Comparison of ENCODE assay signal across 2 cellular contexts in the genomic region with DNA sequence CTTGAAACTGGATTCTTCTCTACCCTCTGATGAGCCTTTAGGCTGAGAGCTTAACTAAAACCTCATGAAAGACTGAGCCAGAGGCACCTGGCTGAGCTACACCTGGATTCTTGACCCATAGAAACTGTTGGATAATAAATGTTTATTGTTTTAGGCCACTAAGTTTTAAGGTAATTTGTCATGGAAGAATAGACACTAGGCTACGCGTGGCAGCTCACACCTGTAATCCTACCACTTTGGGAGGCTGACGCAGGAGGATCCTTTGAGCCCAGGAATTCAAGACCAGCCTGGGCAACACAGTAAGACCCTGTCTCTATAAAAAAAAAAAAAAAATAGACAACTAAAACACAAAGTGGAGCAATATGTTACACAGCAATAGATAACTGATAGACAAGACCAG.
TF ChIP-seq lines count a peak whose summit lies in the region.

No MANE protein-coding gene starts in this region.

TF ChIP-seq in HCT116, 20 proteins besides CTCF, POLR2A, EP300 and RAD21:
- TF ChIP-seq, protein P1, sequence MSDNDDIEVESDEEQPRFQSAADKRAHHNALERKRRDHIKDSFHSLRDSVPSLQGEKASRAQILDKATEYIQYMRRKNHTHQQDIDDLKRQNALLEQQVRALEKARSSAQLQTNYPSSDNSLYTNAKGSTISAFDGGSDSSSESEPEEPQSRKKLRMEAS (IDR thresholded peaks at IDR 0.05): no peak
- TF ChIP-seq ZNF274 (IDR thresholded peaks at IDR 0.05; ENCODE audit: low read depth, low read length): no peak
- TF ChIP-seq SP1 (IDR thresholded peaks at IDR 0.05; ENCODE audit: low read depth): no peak
- no peak for TF ChIP-seq EGR1 (IDR thresholded peaks at IDR 0.05; ENCODE audit: low read depth)
- TF ChIP-seq, protein P2, sequence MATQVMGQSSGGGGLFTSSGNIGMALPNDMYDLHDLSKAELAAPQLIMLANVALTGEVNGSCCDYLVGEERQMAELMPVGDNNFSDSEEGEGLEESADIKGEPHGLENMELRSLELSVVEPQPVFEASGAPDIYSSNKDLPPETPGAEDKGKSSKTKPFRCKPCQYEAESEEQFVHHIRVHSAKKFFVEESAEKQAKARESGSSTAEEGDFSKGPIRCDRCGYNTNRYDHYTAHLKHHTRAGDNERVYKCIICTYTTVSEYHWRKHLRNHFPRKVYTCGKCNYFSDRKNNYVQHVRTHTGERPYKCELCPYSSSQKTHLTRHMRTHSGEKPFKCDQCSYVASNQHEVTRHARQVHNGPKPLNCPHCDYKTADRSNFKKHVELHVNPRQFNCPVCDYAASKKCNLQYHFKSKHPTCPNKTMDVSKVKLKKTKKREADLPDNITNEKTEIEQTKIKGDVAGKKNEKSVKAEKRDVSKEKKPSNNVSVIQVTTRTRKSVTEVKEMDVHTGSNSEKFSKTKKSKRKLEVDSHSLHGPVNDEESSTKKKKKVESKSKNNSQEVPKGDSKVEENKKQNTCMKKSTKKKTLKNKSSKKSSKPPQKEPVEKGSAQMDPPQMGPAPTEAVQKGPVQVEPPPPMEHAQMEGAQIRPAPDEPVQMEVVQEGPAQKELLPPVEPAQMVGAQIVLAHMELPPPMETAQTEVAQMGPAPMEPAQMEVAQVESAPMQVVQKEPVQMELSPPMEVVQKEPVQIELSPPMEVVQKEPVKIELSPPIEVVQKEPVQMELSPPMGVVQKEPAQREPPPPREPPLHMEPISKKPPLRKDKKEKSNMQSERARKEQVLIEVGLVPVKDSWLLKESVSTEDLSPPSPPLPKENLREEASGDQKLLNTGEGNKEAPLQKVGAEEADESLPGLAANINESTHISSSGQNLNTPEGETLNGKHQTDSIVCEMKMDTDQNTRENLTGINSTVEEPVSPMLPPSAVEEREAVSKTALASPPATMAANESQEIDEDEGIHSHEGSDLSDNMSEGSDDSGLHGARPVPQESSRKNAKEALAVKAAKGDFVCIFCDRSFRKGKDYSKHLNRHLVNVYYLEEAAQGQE (IDR thresholded peaks at IDR 0.05; ENCODE audit: low read depth): no peak
- TF ChIP-seq EZH2 (IDR thresholded peaks at IDR 0.05): no peak
- TF ChIP-seq, protein P3, sequence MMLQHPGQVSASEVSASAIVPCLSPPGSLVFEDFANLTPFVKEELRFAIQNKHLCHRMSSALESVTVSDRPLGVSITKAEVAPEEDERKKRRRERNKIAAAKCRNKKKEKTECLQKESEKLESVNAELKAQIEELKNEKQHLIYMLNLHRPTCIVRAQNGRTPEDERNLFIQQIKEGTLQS (IDR thresholded peaks at IDR 0.05): no peak
- TF ChIP-seq ZFX (IDR thresholded peaks at IDR 0.05): no peak
- no peak for TF ChIP-seq EZH2phosphoT487 (IDR thresholded peaks at IDR 0.05; ENCODE audit: borderline replicate concordance)
- TF ChIP-seq JUND (IDR thresholded peaks at IDR 0.05): no peak
- TF ChIP-seq POLR2AphosphoS5 (IDR thresholded peaks at IDR 0.05; ENCODE audit: low read depth, low read length): no peak
- no peak for TF ChIP-seq ELF1 (IDR thresholded peaks at IDR 0.05; ENCODE audit: borderline replicate concordance, low read depth)
TF ChIP-seq in HCT116: peak in this region for 0.

TF ChIP-seq in K562, 482 proteins besides CTCF, POLR2A, EP300 and RAD21:
- TF ChIP-seq LCOR (CRISPR knock-in tag; IDR thresholded peaks at IDR 0.05) (0 out of 2 replicates have a peak, but pooled peaks have one; percentile 36), ZBTB17 (CRISPR knock-in tag; IDR thresholded peaks at IDR 0.05) (0 out of 2 replicates have a peak, but pooled peaks have one; percentile 3)
- TF ChIP-seq, protein P4, sequence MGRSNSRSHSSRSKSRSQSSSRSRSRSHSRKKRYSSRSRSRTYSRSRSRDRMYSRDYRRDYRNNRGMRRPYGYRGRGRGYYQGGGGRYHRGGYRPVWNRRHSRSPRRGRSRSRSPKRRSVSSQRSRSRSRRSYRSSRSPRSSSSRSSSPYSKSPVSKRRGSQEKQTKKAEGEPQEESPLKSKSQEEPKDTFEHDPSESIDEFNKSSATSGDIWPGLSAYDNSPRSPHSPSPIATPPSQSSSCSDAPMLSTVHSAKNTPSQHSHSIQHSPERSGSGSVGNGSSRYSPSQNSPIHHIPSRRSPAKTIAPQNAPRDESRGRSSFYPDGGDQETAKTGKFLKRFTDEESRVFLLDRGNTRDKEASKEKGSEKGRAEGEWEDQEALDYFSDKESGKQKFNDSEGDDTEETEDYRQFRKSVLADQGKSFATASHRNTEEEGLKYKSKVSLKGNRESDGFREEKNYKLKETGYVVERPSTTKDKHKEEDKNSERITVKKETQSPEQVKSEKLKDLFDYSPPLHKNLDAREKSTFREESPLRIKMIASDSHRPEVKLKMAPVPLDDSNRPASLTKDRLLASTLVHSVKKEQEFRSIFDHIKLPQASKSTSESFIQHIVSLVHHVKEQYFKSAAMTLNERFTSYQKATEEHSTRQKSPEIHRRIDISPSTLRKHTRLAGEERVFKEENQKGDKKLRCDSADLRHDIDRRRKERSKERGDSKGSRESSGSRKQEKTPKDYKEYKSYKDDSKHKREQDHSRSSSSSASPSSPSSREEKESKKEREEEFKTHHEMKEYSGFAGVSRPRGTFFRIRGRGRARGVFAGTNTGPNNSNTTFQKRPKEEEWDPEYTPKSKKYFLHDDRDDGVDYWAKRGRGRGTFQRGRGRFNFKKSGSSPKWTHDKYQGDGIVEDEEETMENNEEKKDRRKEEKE (IDR thresholded peaks at IDR 0.05; ENCODE audit: borderline replicate concordance in 1 of 2, control insufficient read depth in 1 of 2, low read depth in 2 of 2, low read length in 1 of 2): no peak
TF ChIP-seq in K562: peak in this region for 2.
